ENCODE assay signal across 8 cellular contexts in the genomic region with DNA sequence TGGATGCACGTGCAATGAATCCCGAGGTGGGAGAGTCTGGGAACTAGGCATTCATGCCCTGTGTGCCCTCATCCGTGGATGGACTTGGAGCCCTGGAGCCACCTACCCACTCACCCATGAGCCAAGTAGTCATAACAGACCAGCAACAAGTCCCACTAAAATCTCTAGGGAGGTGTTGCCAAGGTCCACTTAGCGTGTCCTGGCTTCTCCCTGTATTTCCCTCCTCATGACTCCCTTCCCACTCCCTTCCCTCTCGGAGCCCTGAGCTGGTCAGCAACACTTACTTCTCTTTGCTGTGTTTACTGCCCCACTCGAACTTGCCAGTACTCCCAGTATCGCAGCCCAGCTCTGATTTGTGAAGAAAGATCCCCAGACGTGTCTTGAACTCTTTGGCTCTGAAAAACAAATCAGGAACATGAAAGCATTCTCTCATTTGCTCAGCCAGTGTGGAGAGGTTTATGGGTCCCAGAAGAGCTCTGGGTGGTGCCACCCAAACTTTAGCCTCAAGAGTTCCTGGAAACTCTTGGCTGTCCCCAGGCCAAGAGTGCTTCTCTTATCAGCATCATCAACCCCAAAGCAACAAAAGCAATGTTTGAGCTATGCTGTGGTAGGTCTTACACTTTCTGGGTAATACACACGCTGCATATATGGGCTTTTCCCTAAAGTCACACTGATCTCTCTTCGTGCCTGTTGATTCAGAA. TPM values are rescaled to one million over a fixed set of nuclear protein-coding genes. Genes with fewer than 3 reads are reported as not detected.
DNase-seq lines count a peak whose midpoint lies in the region; ATAC-seq and TF ChIP-seq lines count a peak whose summit lies in the region.

No MANE protein-coding gene starts in this region.

- peak; percentile 50 for DNase-seq in activated CD4-positive, alpha-beta T cell treated with anti-CD3 and anti-CD28 coated beads for 36 hours
- no peak for DNase-seq in activated CD4-positive, alpha-beta T cell treated with anti-CD3 and anti-CD28 coated beads, Interleukin-2, amount 50 U/mL, for 4 hours
- DNase-seq in SJSA1 (ENCODE audit: low read depth in 1 of 2, low spot score in 2 of 2) (peak in 1 of 2 experiments; percentile 67), fibroblast of the aortic adventitia (ENCODE audit: low read depth) (peak; percentile 55), foreskin melanocyte (no peak), HEK293T (ENCODE audit: extremely low spot score) (no peak)
- no peak for DNase-seq in stimulated activated naive CD8-positive, alpha-beta T cell treated with anti-CD3 and anti-CD28 coated beads, Interleukin-15, amount 100 ng/mL, for 72 hours

- H3K4me1 ChIP-seq in SJSA1 (replicated peaks), result peaks cover 33% of the 10 kb centered on the region

- peak overlapping the region; percentile 13; the same call in 1 of the 2 replicates for H3K27ac ChIP-seq in SJSA1

- H3K9me3 ChIP-seq in SJSA1 (replicated peaks), result no peaks in the 10 kb centered on the region

- no peak overlapping the region for H3K4me3 Mint-ChIP-seq in activated CD4-positive, alpha-beta T cell treated with anti-CD3 and anti-CD28 coated beads for 36 hours
- no peak overlapping the region for H3K4me3 Mint-ChIP-seq in stimulated activated naive CD8-positive, alpha-beta T cell treated with anti-CD3 and anti-CD28 coated beads, Interleukin-15, amount 100 ng/mL, for 72 hours

- peaks cover 37% of the 10 kb centered on the region for H3K36me3 ChIP-seq in SJSA1

- H3K36me3 Mint-ChIP-seq in activated CD4-positive, alpha-beta T cell treated with anti-CD3 and anti-CD28 coated beads for 36 hours (ENCODE audit: low read depth), result peaks cover 11% of the 10 kb centered on the region

- intact Hi-C loops in activated CD4-positive, alpha-beta T cell treated with anti-CD3 and anti-CD28 coated beads for 36 hours (cut with DNase I, micrococcal nuclease), result loop anchor here (1.0 to 10.0 kb wide), 6 partner anchors 106 to 1032 kb away; partner anchors contain the start of genes ARPC5 (in 1 of the 2), DHX9 (in 1 of the 2) and SMG7 (in 1 of the 2)

- H3K9me3 Mint-ChIP-seq in activated CD4-positive, alpha-beta T cell treated with anti-CD3 and anti-CD28 coated beads for 36 hours (ENCODE audit: low read depth), result no peaks in the 10 kb centered on the region
- no peaks in the 10 kb centered on the region for H3K9me3 Mint-ChIP-seq in stimulated activated naive CD8-positive, alpha-beta T cell treated with anti-CD3 and anti-CD28 coated beads, Interleukin-15, amount 100 ng/mL, for 72 hours

- ATAC-seq in activated CD4-positive, alpha-beta T cell treated with anti-CD3 and anti-CD28 coated beads for 36 hours, result peak; percentile 50
- peak; percentile 32 for ATAC-seq in stimulated activated naive CD8-positive, alpha-beta T cell treated with anti-CD3 and anti-CD28 coated beads, Interleukin-15, amount 100 ng/mL, for 72 hours
- ATAC-seq in HG03108 (IDR thresholded peaks at IDR 0.05; ENCODE audit: unreplicated experiment), result no peak

- H3K27ac Mint-ChIP-seq in activated CD4-positive, alpha-beta T cell treated with anti-CD3 and anti-CD28 coated beads for 36 hours, result no peak overlapping the region
- H3K27ac Mint-ChIP-seq in stimulated activated naive CD8-positive, alpha-beta T cell treated with anti-CD3 and anti-CD28 coated beads, Interleukin-15, amount 100 ng/mL, for 72 hours, result peak overlapping the region; percentile 88 to 97

- POLR2A ChIA-PET in activated CD4-positive, alpha-beta T cell treated with anti-CD3 and anti-CD28 coated beads for 36 hours (lab: Charles Lee), result interaction anchor here (0.6 to 1.3 kb wide), 2 partner anchors 12 to 79 kb away, joined by 3 to 16 read pairs; no protein-coding TSS in a partner anchor
- POLR2A ChIA-PET in HEK293T (lab: Yijun Ruan, JAX), result interaction anchor here (0.6 to 4.4 kb wide), 13 partner anchors 9 to 183 kb away, joined by 3 to 64 read pairs (median 4); no protein-coding TSS in a partner anchor

- H3K4me3 ChIP-seq in SJSA1 (peak overlapping the region; percentile 45), fibroblast of the aortic adventitia (ENCODE audit: low read depth, low read length) (peak overlapping the region; percentile 79)

- peaks cover 2% of the 10 kb centered on the region for H3K27me3 Mint-ChIP-seq in activated CD4-positive, alpha-beta T cell treated with anti-CD3 and anti-CD28 coated beads for 36 hours
- H3K27me3 Mint-ChIP-seq in stimulated activated naive CD8-positive, alpha-beta T cell treated with anti-CD3 and anti-CD28 coated beads, Interleukin-15, amount 100 ng/mL, for 72 hours, result peaks cover 4% of the 10 kb centered on the region

- H3K27me3 ChIP-seq in SJSA1 (replicated peaks), result no peaks in the 10 kb centered on the region

- peaks cover 31% of the 10 kb centered on the region for H3K4me1 Mint-ChIP-seq in activated CD4-positive, alpha-beta T cell treated with anti-CD3 and anti-CD28 coated beads for 36 hours
- peaks cover 24% of the 10 kb centered on the region for H3K4me1 Mint-ChIP-seq in stimulated activated naive CD8-positive, alpha-beta T cell treated with anti-CD3 and anti-CD28 coated beads, Interleukin-15, amount 100 ng/mL, for 72 hours

- no peak for TF ChIP-seq CTCF in fibroblast of the aortic adventitia (IDR thresholded peaks at IDR 0.05; ENCODE audit: insufficient read depth, low read length)

- CTCF ChIA-PET in activated CD4-positive, alpha-beta T cell treated with anti-CD3 and anti-CD28 coated beads for 36 hours (lab: Charles Lee), result interaction anchor here (0.5 to 23.5 kb wide), 11 partner anchors 10 to 345 kb away, joined by 3 to 772 read pairs (median 3); partner anchors contain the start of genes NPL and RNASEL
- CTCF ChIA-PET in HEK293T (lab: Yijun Ruan, JAX), result interaction anchor here (0.6 to 17.5 kb wide), 5 partner anchors 14 to 182 kb away, joined by 3 to 324 read pairs (median 3); partner anchors contain the start of gene RNASEL

TF ChIP-seq in HEK293T, 16 proteins besides CTCF, POLR2A, EP300 and RAD21:
- no peak for TF ChIP-seq PKNOX1 (IDR thresholded peaks at IDR 0.05)
- no peak for TF ChIP-seq FOXA1 (IDR thresholded peaks at IDR 0.05)
- TF ChIP-seq LEF1 (IDR thresholded peaks at IDR 0.05; ENCODE audit: borderline replicate concordance), result no peak
- no peak for TF ChIP-seq SP1 (IDR thresholded peaks at IDR 0.05)
- no peak for TF ChIP-seq CTBP1 (IDR thresholded peaks at IDR 0.05; ENCODE audit: borderline replicate concordance)
- TF ChIP-seq NFRKB (IDR thresholded peaks at IDR 0.05), result no peak
- TF ChIP-seq SUZ12 (IDR thresholded peaks at IDR 0.05), result no peak
- no peak for TF ChIP-seq ZNF384 (IDR thresholded peaks at IDR 0.05)
- no peak for TF ChIP-seq ELF4 (IDR thresholded peaks at IDR 0.05)
- TF ChIP-seq FOXM1 (IDR thresholded peaks at IDR 0.05; ENCODE audit: borderline replicate concordance), result no peak
- no peak for TF ChIP-seq ARNT (IDR thresholded peaks at IDR 0.05)
- no peak for TF ChIP-seq FOXK2 (IDR thresholded peaks at IDR 0.05)
- TF ChIP-seq BHLHE40 (IDR thresholded peaks at IDR 0.05; ENCODE audit: borderline replicate concordance), result no peak
- no peak for TF ChIP-seq HDGF (IDR thresholded peaks at IDR 0.05; ENCODE audit: borderline replicate concordance)
- no peak for TF ChIP-seq TARDBP (IDR thresholded peaks at IDR 0.05)
- no peak for TF ChIP-seq L3MBTL2 (conservative IDR thresholded peaks at IDR 0.05)

RNA-seq across cellular contexts. Expression of gene RGS16, which starts 1.1 kb away (rescaled TPM):
- 10 to 100 TPM; 27.2 to 30.6 TPM for total RNA-seq in activated CD4-positive, alpha-beta T cell treated with anti-CD3 and anti-CD28 coated beads for 36 hours
- total RNA-seq in SJSA1 (2014; rRNA removed; shearing (Covaris generic)), result 5.0 and 5.7 TPM in 2 replicates
- 2.3 and 2.5 TPM in 2 replicates for total RNA-seq in fibroblast of the aortic adventitia (ENCODE audit: low replicate concordance)

RNA-seq across cellular contexts. Expression of gene RNASEL, which starts 14.0 kb away (rescaled TPM):
- total RNA-seq in activated CD4-positive, alpha-beta T cell treated with anti-CD3 and anti-CD28 coated beads for 36 hours, result 1 to 10 TPM; 3.7 to 4.0 TPM
- 8.8 and 11.5 TPM in 2 replicates for total RNA-seq in SJSA1 (2014; rRNA removed; shearing (Covaris generic))
- total RNA-seq in fibroblast of the aortic adventitia (ENCODE audit: low replicate concordance), result 9.5 and 12.3 TPM in 2 replicates

Comparison
In these comparisons a context has a peak if more than half of its experiments do, and no peak if none do; other contexts are left out.
1. DNase-seq: peak in activated CD4-positive, alpha-beta T cell treated with anti-CD3 and anti-CD28 coated beads for 36 hours (single experiment) and fibroblast of the aortic adventitia (single experiment); none in activated CD4-positive, alpha-beta T cell treated with anti-CD3 and anti-CD28 coated beads, Interleukin-2, amount 50 U/mL, for 4 hours (0 of 2), stimulated activated naive CD8-positive, alpha-beta T cell treated with anti-CD3 and anti-CD28 coated beads, Interleukin-15, amount 100 ng/mL, for 72 hours (0 of 2), foreskin melanocyte (single experiment) and HEK293T (single experiment).